1 cellular context compared by ENCODE assay signal in genomic region chr3:14479591-14479990, GRCh38.
TF ChIP-seq lines count a peak whose summit lies in the region.

No MANE protein-coding gene starts in this region.

TF ChIP-seq in IMR-90, 13 proteins besides CTCF, POLR2A, EP300 and RAD21 (continued from another document):
- TF ChIP-seq NFE2L2 (IDR thresholded peaks at IDR 0.05; ENCODE audit: low read depth, low read length) (no peak), MXI1 (IDR thresholded peaks at IDR 0.05; ENCODE audit: borderline replicate concordance, low read depth, low read length) (no peak), FOS (IDR thresholded peaks at IDR 0.05; ENCODE audit: low read depth, low read length) (no peak)
